In genomic region chr15:43593328-43594183, GRCh38 we compare ENCODE assay signal across 15 cellular contexts. TPM values are rescaled to one million over a fixed set of nuclear protein-coding genes. Genes with fewer than 3 reads are reported as not detected.
DNase-seq lines count a peak whose midpoint lies in the region; ATAC-seq, FAIRE-seq and TF ChIP-seq lines count a peak whose summit lies in the region.
"Not testable (repeated sequence)": the region's sequence is repeated elsewhere in the genome, so short reads cannot be mapped to it uniquely, and the experiment has no call there.
"Had no signal": no experiment of that assay in that cellular context is flagged by ENCODE, and none has a peak within 500 bp of the region (broad histone marks: within the 10 kb centered on the region; RNA-seq: fewer than 3 reads in every experiment).

TSS of gene CKMT1B (plus strand) at chr15:43594027. CDS start at chr15:43594219, 192 bp downstream.

- FAIRE-seq in bronchial epithelial cell (lab: Jason Lieb, UNC), result not testable (repeated sequence)

- BruUV-seq in Panc1 (replicated peaks; lab: Mats Ljungman, UMichigan), result not testable (repeated sequence)

- TF ChIP-seq POLR2A in right lobe of liver (IDR thresholded peaks at IDR 0.05), result not testable (repeated sequence)

- H3K4me1 ChIP-seq in CD8-positive, alpha-beta T cell (ENCODE audit: insufficient read depth, low read length); Panc1 (ENCODE audit: control insufficient read depth, insufficient read depth, low read length); foreskin keratinocyte; right lobe of liver; psoas muscle; upper lobe of right lung: not testable (repeated sequence)

- H3K4me3 ChIP-seq in CD8-positive, alpha-beta T cell (ENCODE audit: low read depth, low read length); Panc1 (ENCODE audit: low read depth in 2 of 2, low read length in 2 of 2); bronchial epithelial cell (ENCODE audit: low read depth, low read length); right lobe of liver; psoas muscle; upper lobe of right lung: not testable (repeated sequence)

- H3K4me3 Mint-ChIP-seq in CD8-positive, alpha-beta T cell; activated T-cell treated with anti-CD3 and anti-CD28 coated beads, Interleukin-2, amount 50 U/mL, for 4 hours: not testable (repeated sequence)

- CTCF ChIA-PET in CD8-positive, alpha-beta T cell (lab: Charles Lee); Panc1 (lab: Charles Lee): not testable (repeated sequence)

- H3K36me3 ChIP-seq in CD8-positive, alpha-beta T cell (ENCODE audit: insufficient read depth, low read length); Panc1 (ENCODE audit: control insufficient read depth, insufficient read depth, low read length); bronchial epithelial cell (ENCODE audit: control insufficient read depth, insufficient read depth, low read length); right lobe of liver; psoas muscle (ENCODE audit: insufficient read depth in 1 of 2, low read depth in 1 of 2); upper lobe of right lung: not testable (repeated sequence)

- DNase-seq in CD8-positive, alpha-beta T cell; Panc1 (ENCODE audit: low read depth, low spot score); activated T-cell treated with anti-CD3 and anti-CD28 coated beads, Interleukin-2, amount 50 U/mL, for 4 hours; bronchial epithelial cell (ENCODE audit: low read depth); foreskin keratinocyte; right lobe of liver; psoas muscle; upper lobe of right lung: not testable (repeated sequence)

- not testable (repeated sequence) for TF ChIP-seq CTCF in CD8-positive, alpha-beta T cell (IDR thresholded peaks at IDR 0.05); Panc1 (IDR thresholded peaks at IDR 0.05); bronchial epithelial cell (IDR thresholded peaks at IDR 0.05; ENCODE audit: insufficient read depth, low read length, severe bottlenecking); foreskin keratinocyte (conservative IDR thresholded peaks at IDR 0.05); right lobe of liver (IDR thresholded peaks at IDR 0.05); psoas muscle (IDR thresholded peaks at IDR 0.05); upper lobe of right lung (IDR thresholded peaks at IDR 0.05)

- POLR2A ChIA-PET in CD8-positive, alpha-beta T cell (lab: Charles Lee); Panc1 (lab: Charles Lee): not testable (repeated sequence)

- peak; percentile 23 for ATAC-seq in CD8-positive, alpha-beta T cell
- peak; percentile 72 for ATAC-seq in Panc1
- peak; percentile 51 for ATAC-seq in activated T-cell treated with anti-CD3 and anti-CD28 coated beads, Interleukin-2, amount 50 U/mL, for 4 hours
- peak; percentile 80 for ATAC-seq in foreskin keratinocyte
- ATAC-seq in right lobe of liver, result peak; percentile 13 to 70 (median 53)
- peak; percentile 33 to 50 (median 37) for ATAC-seq in psoas muscle
- ATAC-seq in upper lobe of right lung, result peak; percentile 58

- whole genome bisulfite sequencing in right lobe of liver (ENCODE audit: insufficient coverage, low coverage, low lambda C conversion rate, missing lambda C conversion rate), result no CpG with 5 or more reads among the region's 42 CpGs
- no CpG with 5 or more reads among the region's 42 CpGs for WGBS in psoas muscle, 3 donors

- H3K27ac ChIP-seq in CD8-positive, alpha-beta T cell (ENCODE audit: low read depth, low read length); Panc1 (ENCODE audit: low read length); foreskin keratinocyte; right lobe of liver; psoas muscle; upper lobe of right lung: not testable (repeated sequence)

- peaks cover 14% of the 10 kb centered on the region for H3K27me3 Mint-ChIP-seq in CD8-positive, alpha-beta T cell (ENCODE audit: low read depth)
- peaks cover 14% of the 10 kb centered on the region for H3K27me3 Mint-ChIP-seq in activated T-cell treated with anti-CD3 and anti-CD28 coated beads, Interleukin-2, amount 50 U/mL, for 4 hours (ENCODE audit: low read depth)

- intact Hi-C loops in CD8-positive, alpha-beta T cell (cut with DNase I, micrococcal nuclease); Panc1 (cut with micrococcal nuclease; ENCODE audit: unreplicated experiment); right lobe of liver (cut with DNase I); psoas muscle (cut with DNase I); upper lobe of right lung (cut with DNase I): not testable (repeated sequence)

- not testable (repeated sequence) for H3K27ac Mint-ChIP-seq in CD8-positive, alpha-beta T cell

- in situ Hi-C loops in Panc1 (cut with HindIII; ENCODE audit: low pct_unique_long_range_greater_than_20kb, low sequenced_read_pairs), result not testable (repeated sequence)

- not testable (repeated sequence) for H3K4me1 Mint-ChIP-seq in CD8-positive, alpha-beta T cell (ENCODE audit: low read depth); activated T-cell treated with anti-CD3 and anti-CD28 coated beads, Interleukin-2, amount 50 U/mL, for 4 hours (ENCODE audit: low read depth)

- not testable (repeated sequence) for H3K9me3 ChIP-seq in CD8-positive, alpha-beta T cell (ENCODE audit: low read length); Panc1 (ENCODE audit: control insufficient read depth, insufficient read depth, low read depth, low read length); right lobe of liver; psoas muscle; upper lobe of right lung

- not testable (repeated sequence) for H3K36me3 Mint-ChIP-seq in CD8-positive, alpha-beta T cell; activated T-cell treated with anti-CD3 and anti-CD28 coated beads, Interleukin-2, amount 50 U/mL, for 4 hours (ENCODE audit: insufficient read depth)

- not testable (repeated sequence) for H3K27me3 ChIP-seq in CD8-positive, alpha-beta T cell (ENCODE audit: insufficient read depth, low read length); Panc1 (ENCODE audit: control insufficient read depth, insufficient read depth, low read length); bronchial epithelial cell (ENCODE audit: control insufficient read depth, insufficient read depth, low read length); foreskin keratinocyte; right lobe of liver; psoas muscle (ENCODE audit: insufficient read depth in 3 of 3, low read length in 2 of 3); upper lobe of right lung

- H3K9me3 Mint-ChIP-seq in CD8-positive, alpha-beta T cell; activated T-cell treated with anti-CD3 and anti-CD28 coated beads, Interleukin-2, amount 50 U/mL, for 4 hours: not testable (repeated sequence)

RNA-seq across cellular contexts. Expression of gene CKMT1B, which starts in this region (rescaled TPM):
- not detected for total RNA-seq in CD8-positive, alpha-beta T cell
- total RNA-seq in Panc1 (2021; ENCODE audit: unreplicated experiment) (2.4 TPM), bronchial epithelial cell (19.0 and 43.7 TPM in 2 replicates), foreskin keratinocyte (50.1 and 54.5 TPM in 2 replicates), right lobe of liver (not detected), psoas muscle (under 1 TPM in 1 of 4 donors, not detected in 3; 0.21 TPM), upper lobe of right lung (0.84 TPM)
- polyA plus RNA-seq in Panc1 (2012; ENCODE audit: insufficient read length), result 2.8 TPM
- under 1 TPM in 1 of 3 donors, not detected in 2; 0.48 TPM for total RNA-seq in activated T-cell treated with anti-CD3 and anti-CD28 coated beads, Interleukin-2, amount 50 U/mL, for 4 hours
- polyA plus RNA-seq in foreskin keratinocyte (52.4 and 53.7 TPM in 2 replicates), psoas muscle (under 1 TPM in 2 of 3 donors, not detected in 1; 0.10 to 0.14 TPM)
- total RNA-seq: A172; activated B cell treated with CpG ODN at 0.5 μM for 24 hours; ascending aorta; CD4-positive, CD25-positive, alpha-beta regulatory T cell; dermis blood vessel endothelial cell; myocyte; PC-9 had no signal
- polyA plus RNA-seq: CD4-positive, CD25-positive, alpha-beta regulatory T cell had no signal

Comparison
In these comparisons a context has a peak if more than half of its experiments do, and no peak if none do; other contexts are left out.
1. RNA of gene CKMT1B (polyA plus RNA-seq): 52.4 to 53.7 TPM in foreskin keratinocyte; 0.10 to 0.14 TPM in psoas muscle; every median in the first group is over 10 times any median in the second.
2. Peak in ATAC-seq in CD8-positive, alpha-beta T cell; RNA of the gene not detected or under 1 TPM.
3. Peak in ATAC-seq in activated T-cell treated with anti-CD3 and anti-CD28 coated beads, Interleukin-2, amount 50 U/mL, for 4 hours; RNA of the gene not detected or under 1 TPM.
4. Peak in ATAC-seq in right lobe of liver; RNA of the gene not detected or under 1 TPM.
5. Peak in ATAC-seq in psoas muscle; RNA of the gene not detected or under 1 TPM.
6. Peak in ATAC-seq in upper lobe of right lung; RNA of the gene not detected or under 1 TPM.
7. ATAC-seq: peak in every context shown above with its lines; median percentile 80 in foreskin keratinocyte; 72 in Panc1; 58 in upper lobe of right lung; 53 in right lobe of liver; 51 in activated T-cell treated with anti-CD3 and anti-CD28 coated beads, Interleukin-2, amount 50 U/mL, for 4 hours; 37 in psoas muscle; 23 in CD8-positive, alpha-beta T cell.